In the genomic region with DNA sequence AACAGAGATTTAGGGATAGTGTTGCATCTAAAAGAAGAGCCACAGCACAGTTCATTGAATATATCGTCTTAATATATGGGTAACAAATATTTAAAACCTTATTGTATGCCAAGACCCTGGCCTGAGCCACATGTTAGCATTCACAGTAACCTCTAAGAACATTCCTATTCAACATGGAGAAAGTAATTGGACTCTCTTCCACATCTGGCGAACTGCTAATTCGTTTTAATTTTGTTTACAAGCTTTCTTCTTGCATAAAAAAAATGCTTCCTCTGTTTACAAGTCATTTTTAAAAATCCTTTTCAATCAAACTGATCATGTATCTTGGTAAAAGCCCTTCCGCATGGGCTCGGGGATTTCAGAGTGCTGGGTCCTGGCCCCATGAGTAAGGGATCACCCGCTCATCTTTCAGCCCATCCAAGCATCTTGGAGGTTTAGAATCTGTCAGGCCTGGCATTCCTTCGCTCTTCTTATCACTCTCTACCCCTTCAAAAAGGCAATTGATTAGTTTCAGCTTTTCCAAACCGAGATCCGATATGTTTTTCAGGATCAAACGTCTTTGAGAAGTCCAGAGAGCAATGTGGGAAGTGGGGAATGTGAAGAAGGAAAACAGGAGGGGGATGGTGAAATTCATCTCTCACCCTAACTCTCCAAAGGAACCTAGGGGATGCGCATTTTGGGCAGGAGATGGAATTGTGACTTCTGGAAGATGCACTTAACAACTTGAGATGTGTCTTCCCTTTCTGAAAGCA, we compare ENCODE assay signal across 30 cellular contexts. TPM values are rescaled to one million over a fixed set of nuclear protein-coding genes. Genes with fewer than 3 reads are reported as not detected.
A peak's percentile ranks its signal among the peaks of the same experiment; 100 is the strongest.
DNase-seq lines count a peak whose midpoint lies in the region; ATAC-seq, FAIRE-seq and TF ChIP-seq lines count a peak whose summit lies in the region.
"Had no signal": no experiment of that assay in that cellular context is flagged by ENCODE, and none has a peak within 500 bp of the region (broad histone marks: within the 10 kb centered on the region; RNA-seq: fewer than 3 reads in every experiment).

No MANE protein-coding gene starts in this region.

- peak overlapping the region; percentile 97 for H3K27ac ChIP-seq in GM23248
- no peak overlapping the region for H3K27ac ChIP-seq in H1 (ENCODE audit: low read depth, low read length)
- H3K27ac ChIP-seq in mesendoderm (ENCODE audit: low read depth, low read length) = no peak overlapping the region
- peak overlapping the region; percentile 79 for H3K27ac ChIP-seq in smooth muscle cell (ENCODE audit: low read depth)
- H3K27ac ChIP-seq: KMS-11, spleen, testis had no signal

- H3K9me2 ChIP-seq in GM23248 (ENCODE audit: insufficient read depth) = no peaks in the 10 kb centered on the region

- H3K36me3 ChIP-seq in GM23248 (ENCODE audit: low read depth) (peaks cover 6% of the 10 kb centered on the region), H1 (ENCODE audit: control insufficient read depth in 2 of 4, insufficient read depth in 4 of 4, low read length in 3 of 4) (no peaks in the 10 kb centered on the region; a peak in 1 of 8 replicates), mesendoderm (ENCODE audit: control insufficient read depth, insufficient read depth, low read length) (no peaks in the 10 kb centered on the region), smooth muscle cell (ENCODE audit: low read depth) (no peaks in the 10 kb centered on the region)
- H3K36me3 ChIP-seq: spleen, uterus had no signal

- TF ChIP-seq POLR2A in H1 (IDR thresholded peaks at IDR 0.05; ENCODE audit: control extremely low read depth in 1 of 2, low read depth in 2 of 2, low read length in 2 of 2) = no peak

- peak overlapping the region; percentile 99 for H3K4me2 ChIP-seq in GM23248 (ENCODE audit: unreplicated experiment)
- H3K4me2 ChIP-seq in H1 (ENCODE audit: insufficient read depth in 1 of 2, low read depth in 2 of 2, low read length in 2 of 2) = peak overlapping the region; percentile 34 to 67; a peak in 2 of 4 replicates
- H3K4me2 ChIP-seq in mesendoderm (ENCODE audit: low read length) = no peak overlapping the region
- H3K4me2 ChIP-seq in smooth muscle cell = peak overlapping the region; percentile 87
- H3K4me2 ChIP-seq: KMS-11 had no signal

- ATAC-seq in GM21737 (IDR thresholded peaks at IDR 0.05; ENCODE audit: unreplicated experiment) (no peak), natural killer cell (no peak)
- ATAC-seq: activated CD4-positive, CD25-positive, alpha-beta regulatory T cell treated with anti-CD3 and anti-CD28 coated beads, Interleukin-2, amount 50 U/mL, for 24 hours; left ventricle myocardium superior; Panc1; stimulated activated memory B cell treated with anti-CD40 and anti-IgM and Interleukin-4, amounts not matched to agents 10 μg/mL and 1 μg/mL and 100 μg/mL, for 72 hours had no signal

- H4K5ac ChIP-seq in H1 (ENCODE audit: insufficient read length, low read depth, low read length) = no peak overlapping the region
- H4K5ac ChIP-seq in mesendoderm (ENCODE audit: low read length) = no peak overlapping the region

- CTCF ChIA-PET in H1 (lab: Charles Lee; ENCODE audit: partially characterized antibody) = interaction anchor here (0.6 to 1.2 kb wide), 4 partner anchors 161 to 523 kb away, joined by 3 read pairs; no protein-coding TSS in a partner anchor

- H2BK5ac ChIP-seq in H1 (ENCODE audit: low read depth, low read length) = no peak overlapping the region
- no peak overlapping the region for H2BK5ac ChIP-seq in mesendoderm (ENCODE audit: low read length)

- H3K9me3 ChIP-seq in GM23248 (ENCODE audit: low read depth) = no peaks in the 10 kb centered on the region
- H3K9me3 ChIP-seq in H1 (ENCODE audit: insufficient read depth in 2 of 2, low read depth in 1 of 2, low read length in 1 of 2) = no peaks in the 10 kb centered on the region
- H3K9me3 ChIP-seq in smooth muscle cell (replicated peaks; ENCODE audit: low read depth) = no peaks in the 10 kb centered on the region
- H3K9me3 ChIP-seq: spleen, testis, uterus had no signal

- H4K91ac ChIP-seq in H1 (replicated peaks; ENCODE audit: insufficient read length, low read length) = no peak overlapping the region

- H2AK5ac ChIP-seq in H1 (ENCODE audit: low read depth, low read length) (no peak overlapping the region), mesendoderm (ENCODE audit: low read length) (no peak overlapping the region)

- H3K4me3 ChIP-seq in GM23248 (peak overlapping the region; percentile 88), H1 (ENCODE audit: extremely low read depth in 1 of 4, insufficient read depth in 2 of 4, low read depth in 3 of 4, low read length in 4 of 4) (peak overlapping the region in 1 of 4 experiments; percentile 38; a peak in 1 of 8 replicates), mesendoderm (ENCODE audit: low read length) (no peak overlapping the region), smooth muscle cell (peak overlapping the region; percentile 1)
- H3K4me3 ChIP-seq: spleen, testis, uterus had no signal

- no peak for TF ChIP-seq EP300 in H1 (IDR thresholded peaks at IDR 0.05; ENCODE audit: borderline replicate concordance in 1 of 2, low read depth in 2 of 2, low read length in 2 of 2)

- no peak for FAIRE-seq in H1 (lab: Jason Lieb, UNC)
- FAIRE-seq: D721Med, frontal cortex, islet of Langerhans had no signal

- no peak overlapping the region for H3K4me3 Mint-ChIP-seq in natural killer cell
- H3K4me3 Mint-ChIP-seq: activated CD4-positive, alpha-beta memory T cell treated with anti-CD3 and anti-CD28 coated beads for 36 hours; activated naive CD8-positive, alpha-beta T cell treated with anti-CD3 and anti-CD28 coated beads for 36 hours; CD4-positive, CD25-positive, alpha-beta regulatory T cell; stimulated activated memory B cell treated with anti-CD40 and anti-IgM and Interleukin-4, amounts not matched to agents 10 μg/mL and 1 μg/mL and 100 μg/mL, for 72 hours had no signal

- no peaks in the 10 kb centered on the region for H3K79me1 ChIP-seq in H1 (ENCODE audit: low read depth, low read length)
- no peaks in the 10 kb centered on the region for H3K79me1 ChIP-seq in mesendoderm (ENCODE audit: low read length)

- in situ Hi-C loops in GM23248 (cut with MboI) = loop anchor here (10.0 to 25.0 kb wide), 4 partner anchors 415 to 748 kb away; no protein-coding TSS in a partner anchor

- intact Hi-C loops in natural killer cell (cut with micrococcal nuclease) = no loop called here

- no peaks in the 10 kb centered on the region for H3K4me1 Mint-ChIP-seq in natural killer cell

- no peak overlapping the region for H2BK20ac ChIP-seq in H1 (ENCODE audit: low read length)

- H3K56ac ChIP-seq in H1 (replicated peaks; ENCODE audit: insufficient read length, low read depth, low read length) (no peak overlapping the region), mesendoderm (ENCODE audit: low read length) (no peak overlapping the region)

- H2BK15ac ChIP-seq in H1 (ENCODE audit: low read length) = no peak overlapping the region
- no peak overlapping the region for H2BK15ac ChIP-seq in mesendoderm (replicated peaks; ENCODE audit: low read depth)

- peaks cover 11% of the 10 kb centered on the region for H3K36me3 Mint-ChIP-seq in natural killer cell
- H3K36me3 Mint-ChIP-seq: stimulated activated memory B cell treated with anti-CD40 and anti-IgM and Interleukin-4, amounts not matched to agents 10 μg/mL and 1 μg/mL and 100 μg/mL, for 72 hours had no signal

- no peak overlapping the region for H3K27ac Mint-ChIP-seq in natural killer cell
- H3K27ac Mint-ChIP-seq: activated CD4-positive, alpha-beta memory T cell treated with anti-CD3 and anti-CD28 coated beads for 36 hours; activated naive CD8-positive, alpha-beta T cell treated with anti-CD3 and anti-CD28 coated beads for 36 hours; activated T-helper 2 cell treated with anti-CD3 and anti-CD28 coated beads, Interferon-gamma antibody, Interleukin-2, Interleukin-4, amounts not matched to agents 10 μg/mL and 5 μg/mL and 100 μg/mL, durations not matched to agents 14 hours and 24 hours and 36 hours; CD4-positive, CD25-positive, alpha-beta regulatory T cell; stimulated activated memory B cell treated with anti-CD40 and anti-IgM and Interleukin-4, amounts not matched to agents 10 μg/mL and 1 μg/mL and 100 μg/mL, for 72 hours had no signal

- H3K4ac ChIP-seq in H1 (replicated peaks; ENCODE audit: insufficient read length, low read depth, low read length) (no peak overlapping the region), mesendoderm (ENCODE audit: low read depth, low read length) (no peak overlapping the region)

- H2AFZ ChIP-seq in GM23248 (peak overlapping the region; percentile 56), H1 (ENCODE audit: low read length) (no peak overlapping the region), smooth muscle cell (ENCODE audit: low read depth) (no peak overlapping the region)

- no peak for TF ChIP-seq CTCF in H1 (IDR thresholded peaks at IDR 0.05; ENCODE audit: control extremely low read depth in 1 of 3, insufficient read depth in 1 of 3, low read depth in 1 of 3, low read length in 3 of 3)
- TF ChIP-seq CTCF in smooth muscle cell (IDR thresholded peaks at IDR 0.05; ENCODE audit: borderline replicate concordance, insufficient read depth, poor library complexity, severe bottlenecking) = no peak
- no peak for TF ChIP-seq CTCF in natural killer cell (IDR thresholded peaks at IDR 0.05)

- H3K14ac ChIP-seq in H1 (ENCODE audit: insufficient read length) = no peak overlapping the region

- peaks cover 95% of the 10 kb centered on the region for H3K79me2 ChIP-seq in GM23248 (ENCODE audit: insufficient read depth)
- H3K79me2 ChIP-seq in H1 (ENCODE audit: control insufficient read depth in 1 of 2, insufficient read depth in 2 of 2, low read length in 2 of 2) = no peaks in the 10 kb centered on the region
- no peaks in the 10 kb centered on the region for H3K79me2 ChIP-seq in mesendoderm (ENCODE audit: control insufficient read depth, insufficient read depth, low read length)
- peaks cover 31% of the 10 kb centered on the region for H3K79me2 ChIP-seq in smooth muscle cell (ENCODE audit: low read depth)

- peaks cover 0 to 2% of the 10 kb centered on the region in 2 donors for H3K9me3 Mint-ChIP-seq in natural killer cell
- H3K9me3 Mint-ChIP-seq: activated CD4-positive, alpha-beta memory T cell treated with anti-CD3 and anti-CD28 coated beads for 36 hours; activated T-helper 2 cell treated with anti-CD3 and anti-CD28 coated beads, Interferon-gamma antibody, Interleukin-2, Interleukin-4, amounts not matched to agents 10 μg/mL and 5 μg/mL and 100 μg/mL, durations not matched to agents 14 hours and 24 hours and 36 hours; stimulated activated memory B cell treated with anti-CD40 and anti-IgM and Interleukin-4, amounts not matched to agents 10 μg/mL and 1 μg/mL and 100 μg/mL, for 72 hours had no signal

- H3F3A ChIP-seq in GM23248 (ENCODE audit: insufficient read depth) (peaks cover 68% of the 10 kb centered on the region), smooth muscle cell (ENCODE audit: low read depth) (peaks cover 7% of the 10 kb centered on the region)

- H4K8ac ChIP-seq in H1 (ENCODE audit: extremely low read depth, insufficient read depth, low read length) (no peak overlapping the region), mesendoderm (ENCODE audit: low read depth, low read length) (no peak overlapping the region)

- peak; percentile 46 for DNase-seq in GM23248
- DNase-seq in H1 (ENCODE audit: low read depth in 1 of 2, low spot score in 2 of 2) = no peak
- peak; percentile 39 for DNase-seq in mesendoderm
- DNase-seq in smooth muscle cell (lab: John Stamatoyannopoulos, UW; ENCODE audit: unreplicated experiment) = no peak
- DNase-seq in AG08395 (ENCODE audit: low spot score) = no peak
- DNase-seq in foreskin melanocyte = no peak
- no peak for DNase-seq in natural killer cell
- DNase-seq: activated CD4-positive, alpha-beta memory T cell treated with anti-CD3 and anti-CD28 coated beads for 36 hours; activated CD8-positive, alpha-beta memory T cell treated with anti-CD3 and anti-CD28 coated beads, Interleukin-2, amount 50 U/mL, for 48 hours; activated naive CD8-positive, alpha-beta T cell treated with anti-CD3 and anti-CD28 coated beads for 36 hours; CD4-positive, CD25-positive, alpha-beta regulatory T cell; hippocampal formation; left ventricle myocardium superior; NCI-H524 treated with DMSO at 0.1 percent for 48 hours; SHP77 treated with DMSO at 0.1 percent for 48 hours; spleen; stimulated activated CD4-positive, alpha-beta T cell treated with anti-CD3 and anti-CD28 coated beads, Interleukin-4, amount 100 ng/mL, for 1 hour; testis; uterus had no signal

- no peak for TF ChIP-seq RAD21 in H1 (IDR thresholded peaks at IDR 0.05 in 1 of 2, conservative IDR thresholded peaks at IDR 0.05 in 1 of 2; ENCODE audit: low read depth in 2 of 2, low read length in 2 of 2)

- WGBS in GM23248 (ENCODE audit: low coverage in 1 of 2, low lambda C conversion rate in 2 of 2, missing lambda C conversion rate in 2 of 2), 2 experiments = 21 to 23% methylated on average over 11 of the region's 11 CpGs
- WGBS in H1 (ENCODE audit: extremely low coverage in 1 of 2, insufficient coverage in 1 of 2, insufficient read length in 1 of 2, insufficient replicate concordance in 2 of 2, low coverage in 1 of 2, low lambda C conversion rate in 2 of 2, missing lambda C conversion rate in 1 of 2), 2 experiments = 9% methylated on average over 11 of the region's 11 CpGs; no CpG with 5 or more reads in 1 of the 2 experiments
- WGBS in mesendoderm (ENCODE audit: extremely low coverage, insufficient coverage, low lambda C conversion rate) = no CpG with 5 or more reads among the region's 11 CpGs
- 29% methylated on average over 11 of the region's 11 CpGs for WGBS in smooth muscle cell (ENCODE audit: low lambda C conversion rate)

- H3K23ac ChIP-seq in H1 (ENCODE audit: insufficient read length) (no peak overlapping the region), mesendoderm (ENCODE audit: low read length) (no peak overlapping the region)

- no peak overlapping the region for H2BK12ac ChIP-seq in H1 (ENCODE audit: low read depth, low read length)

- no peak overlapping the region for H3K18ac ChIP-seq in H1 (ENCODE audit: extremely low read depth, low read length)
- no peak overlapping the region for H3K18ac ChIP-seq in mesendoderm (ENCODE audit: low read length)

- H3K27me3 Mint-ChIP-seq in natural killer cell (ENCODE audit: low read depth in 2 of 2) = peaks cover 77 to 98% of the 10 kb centered on the region in 2 donors

- peaks cover 18% of the 10 kb centered on the region for H3K23me2 ChIP-seq in H1 (ENCODE audit: low read depth, low read length)

- POLR2A ChIA-PET in H1 (lab: Charles Lee; ENCODE audit: partially characterized antibody) = interaction anchor here (5.8 kb wide), 1 partner anchor 8 kb away, joined by 41 read pairs; the partner anchor contains the start of gene TWIST1

- no peaks in the 10 kb centered on the region for H4K20me1 ChIP-seq in GM23248 (ENCODE audit: insufficient read depth)
- H4K20me1 ChIP-seq in H1 (replicated peaks in 1 of 2; ENCODE audit: control insufficient read depth in 1 of 2, insufficient read depth in 2 of 2, low read length in 2 of 2) = peaks cover 11 to 13% of the 10 kb centered on the region in 2 experiments
- H4K20me1 ChIP-seq in smooth muscle cell (ENCODE audit: low read depth) = peaks cover 39% of the 10 kb centered on the region

- H3K4me1 ChIP-seq in GM23248 (ENCODE audit: insufficient read depth) (peaks cover 56% of the 10 kb centered on the region), H1 (replicated peaks in 1 of 4; ENCODE audit: control insufficient read depth in 3 of 4, insufficient read depth in 4 of 4, low read length in 3 of 4) (peaks cover 13 to 42% (median 22%) of the 10 kb centered on the region in 4 experiments), mesendoderm (ENCODE audit: control insufficient read depth, low read depth, low read length) (peaks cover 1% of the 10 kb centered on the region), smooth muscle cell (ENCODE audit: low read depth) (peaks cover 31% of the 10 kb centered on the region)
- H3K4me1 ChIP-seq: uterus had no signal

- H2BK120ac ChIP-seq in H1 (replicated peaks; ENCODE audit: low read depth, low read length) (no peak overlapping the region), mesendoderm (ENCODE audit: low read depth, low read length) (no peak overlapping the region)

- H3K9ac ChIP-seq in GM23248 (peak overlapping the region; percentile 95), H1 (replicated peaks in 1 of 4; ENCODE audit: extremely low read depth in 1 of 4, low read depth in 3 of 4, low read length in 3 of 4) (no peak overlapping the region), mesendoderm (ENCODE audit: low read length) (no peak overlapping the region), smooth muscle cell (ENCODE audit: low read depth) (no peak overlapping the region)
- H3K9ac ChIP-seq: KMS-11 had no signal

- H3K27me3 ChIP-seq in GM23248 (replicated peaks; ENCODE audit: insufficient read depth) = no peaks in the 10 kb centered on the region
- H3K27me3 ChIP-seq in H1 (replicated peaks in 1 of 4; ENCODE audit: control insufficient read depth in 3 of 4, extremely low read depth in 1 of 4, insufficient read depth in 3 of 4, low read length in 3 of 4) = peaks cover 73 to 100% (median 87%) of the 10 kb centered on the region in 4 experiments
- H3K27me3 ChIP-seq in mesendoderm (ENCODE audit: insufficient read depth, low read length, poor library complexity) = peaks cover 41% of the 10 kb centered on the region
- peaks cover 12% of the 10 kb centered on the region for H3K27me3 ChIP-seq in smooth muscle cell (ENCODE audit: low read depth)
- H3K27me3 ChIP-seq: testis, uterus had no signal

RNA-seq across cellular contexts. Expression of gene TWIST1, which starts 7.2 kb away (rescaled TPM):
- 45.7 and 47.8 TPM in 2 replicates for total RNA-seq in GM23248 (2014; rRNA removed; shearing (Covaris generic))
- polyA plus RNA-seq in GM23248 (2016; fragmentation: Nextera tagmentation; extraction: Ambion mirVana) (17.2 and 17.5 TPM in 2 replicates), H1 (2011; rRNA removed) (0.29 and 0.75 TPM in 2 replicates), smooth muscle cell (45.6 and 58.0 TPM in 2 replicates)
- 0.31 and 0.52 TPM in 2 replicates for total RNA-seq in H1 (2021; fragmentation: NEBNext Ultra II Directional; extraction: Animal tissue kit (Norgen Biotek cat#: 25700))
- polyA plus RNA-seq in H1 (2011; cell fraction: cytosol; rRNA removed) = 0.53 TPM
- 0.41 TPM for polyA plus RNA-seq in H1 (2011; cell fraction: nucleus; rRNA removed)
- 0.24 to 0.75 TPM (median 0.48 TPM) in 3 of 4 replicates, not detected in the other for polyA plus RNA-seq in H1 (2012, experiment 1 of 2)
- polyA plus RNA-seq in H1 (2012, experiment 2 of 2) = 0.20 TPM
- 0.75 TPM for polyA plus RNA-seq in H1 (2013, experiment 1 of 2)
- polyA plus RNA-seq in H1 (2013, experiment 2 of 2) = 0.77 TPM
- not detected in 2 replicates for polyA minus RNA-seq in H1 (2011; rRNA and poly(A)+ RNA removed)
- polyA minus RNA-seq in H1 (2011; cell fraction: cytosol; rRNA and poly(A)+ RNA removed) = not detected
- 0.90 TPM for polyA minus RNA-seq in H1 (2011; cell fraction: nucleus; rRNA and poly(A)+ RNA removed)
- 0.69 TPM for polyA plus RNA-seq in mesendoderm (2013, experiment 1 of 2)
- polyA plus RNA-seq in mesendoderm (2013, experiment 2 of 2) = 0.62 TPM
- total RNA-seq in smooth muscle cell (33.2 and 51.3 TPM in 2 replicates), natural killer cell (not detected)
- total RNA-seq: activated naive CD8-positive, alpha-beta T cell treated with anti-CD3 and anti-CD28 coated beads for 36 hours; spleen had no signal
- polyA plus RNA-seq: CD4-positive, CD25-positive, alpha-beta regulatory T cell had no signal

RNA-seq across cellular contexts. Expression of gene FERD3L, which starts 35.0 kb away (rescaled TPM):
- total RNA-seq in GM23248 (2014; rRNA removed; shearing (Covaris generic)) = not detected in 2 replicates
- polyA plus RNA-seq in GM23248 (2016; fragmentation: Nextera tagmentation; extraction: Ambion mirVana) (not detected in 2 replicates), H1 (2011; rRNA removed) (not detected in 2 replicates), smooth muscle cell (not detected in 2 replicates)
- not detected in 2 replicates for total RNA-seq in H1 (2021; fragmentation: NEBNext Ultra II Directional; extraction: Animal tissue kit (Norgen Biotek cat#: 25700))
- polyA plus RNA-seq in H1 (2011; cell fraction: cytosol; rRNA removed) = not detected
- polyA plus RNA-seq in H1 (2011; cell fraction: nucleus; rRNA removed) = not detected
- not detected in 4 replicates for polyA plus RNA-seq in H1 (2012, experiment 1 of 2)
- not detected for polyA plus RNA-seq in H1 (2012, experiment 2 of 2)
- not detected for polyA plus RNA-seq in H1 (2013, experiment 1 of 2)
- not detected for polyA plus RNA-seq in H1 (2013, experiment 2 of 2)
- not detected in 2 replicates for polyA minus RNA-seq in H1 (2011; rRNA and poly(A)+ RNA removed)
- polyA minus RNA-seq in H1 (2011; cell fraction: cytosol; rRNA and poly(A)+ RNA removed) = not detected
- polyA minus RNA-seq in H1 (2011; cell fraction: nucleus; rRNA and poly(A)+ RNA removed) = not detected
- not detected for polyA plus RNA-seq in mesendoderm (2013, experiment 1 of 2)
- not detected for polyA plus RNA-seq in mesendoderm (2013, experiment 2 of 2)
- total RNA-seq in smooth muscle cell (not detected in 2 replicates), natural killer cell (not detected)
- total RNA-seq: activated CD4-positive, alpha-beta memory T cell treated with anti-CD3 and anti-CD28 coated beads for 36 hours; activated naive CD8-positive, alpha-beta T cell treated with anti-CD3 and anti-CD28 coated beads for 36 hours; activated T-helper 2 cell treated with anti-CD3 and anti-CD28 coated beads, Interferon-gamma antibody, Interleukin-2, Interleukin-4, amounts not matched to agents 10 μg/mL and 5 μg/mL and 100 μg/mL, durations not matched to agents 14 hours and 24 hours and 36 hours; CD4-positive, CD25-positive, alpha-beta regulatory T cell; Daoy; frontal cortex; left ventricle myocardium superior; mucosa of gallbladder; spleen; testis; uterus had no signal
- polyA plus RNA-seq: CD4-positive, CD25-positive, alpha-beta regulatory T cell; spleen had no signal

Comparison
In these comparisons a context has a peak if more than half of its experiments do, and no peak if none do; other contexts are left out.
1. DNase-seq: peak in GM23248 (single experiment) and mesendoderm (single experiment); none in H1 (0 of 2), smooth muscle cell (single experiment), AG08395 (single experiment), foreskin melanocyte (single experiment) and natural killer cell (single experiment).
2. H3K27ac ChIP-seq: peak in GM23248 (single experiment) and smooth muscle cell (single experiment); none in H1 (single experiment) and mesendoderm (single experiment).
3. RNA of gene TWIST1, which starts 7.2 kb away (total RNA-seq): 33.2 to 51.3 TPM in smooth muscle cell and 45.7 to 47.8 TPM in GM23248; 0.31 to 0.52 TPM in H1 and not detected in natural killer cell; every median in the first group is over 10 times any median in the second.